ENCODE assay signal across 1 cellular context in the genomic region with DNA sequence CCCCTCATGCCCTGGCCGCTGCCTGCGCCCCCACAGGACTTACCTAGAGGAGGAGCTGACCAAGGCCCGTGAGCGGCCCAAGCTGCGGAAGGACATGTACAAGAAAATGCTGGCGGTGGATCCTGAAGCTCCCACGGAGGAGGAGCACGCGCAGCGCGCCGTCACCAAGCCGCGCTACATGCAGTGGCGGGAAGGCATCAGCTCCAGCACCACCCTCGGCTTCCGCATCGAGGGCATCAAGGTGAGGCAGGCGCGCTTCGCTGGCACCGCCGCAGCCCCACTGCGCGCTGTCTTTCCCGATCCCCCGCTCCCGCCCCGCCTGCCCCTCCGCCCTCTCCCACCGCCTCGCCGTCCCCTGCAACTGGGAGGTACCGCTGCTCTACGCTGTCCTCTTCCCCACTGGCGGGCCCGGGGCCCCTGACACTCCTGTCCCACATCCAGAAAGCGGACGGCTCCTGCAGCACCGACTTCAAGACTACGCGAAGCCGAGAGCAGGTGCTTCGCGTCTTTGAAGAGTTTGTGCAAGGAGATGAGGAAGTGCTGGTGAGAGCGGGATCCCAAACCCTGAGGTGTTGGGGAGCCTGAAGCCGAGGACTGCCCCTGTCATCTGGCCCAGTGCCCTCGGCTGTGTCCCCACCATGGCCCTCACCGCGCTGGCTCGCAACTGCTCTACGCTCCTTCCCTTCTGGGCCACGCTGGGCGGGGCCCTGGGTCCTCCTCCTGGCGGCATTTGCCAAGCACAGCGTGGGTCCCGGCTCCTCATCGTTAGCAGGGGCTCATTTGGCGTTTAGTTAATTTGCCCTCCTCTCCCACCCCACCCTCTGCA.
A peak's percentile ranks its signal among the peaks of the same experiment; 100 is the strongest.
TF ChIP-seq lines count a peak whose summit lies in the region.

No MANE protein-coding gene starts in this region.

TF ChIP-seq in GM12878, 131 proteins besides CTCF, POLR2A, EP300 and RAD21:
- TF ChIP-seq SUZ12 (IDR thresholded peaks at IDR 0.05; ENCODE audit: unreplicated experiment) (peak; percentile 27), SPI1 (IDR thresholded peaks at IDR 0.05; ENCODE audit: borderline replicate concordance, insufficient read depth, low read depth, low read length) (peak; percentile 54; the same call in 1 of the 2 replicates), NR2F1 (conservative IDR thresholded peaks at IDR 0.05) (no peak)
